ENCODE assay signal across 8 cellular contexts in genomic region chr7:96320437-96320836, GRCh38. TPM values are rescaled to one million over a fixed set of nuclear protein-coding genes. Genes with fewer than 3 reads are reported as not detected.
DNase-seq lines count a peak whose midpoint lies in the region; ATAC-seq and TF ChIP-seq lines count a peak whose summit lies in the region.

No MANE protein-coding gene starts in this region.

- H3K36me3 Mint-ChIP-seq in activated T-cell treated with anti-CD3 and anti-CD28 coated beads, Interleukin-2, amount 50 U/mL, for 72 hours (ENCODE audit: insufficient read depth in 2 of 2): no peaks in the 10 kb centered on the region
- H3K36me3 Mint-ChIP-seq in T-helper 1 cell treated with Interleukin-12 subunit alpha and Interleukin-12 subunit beta and Interleukin-4 antibody, amounts not matched to agents 30 μg/mL and 1 μg/mL, for 36 hours (ENCODE audit: low read depth): no peaks in the 10 kb centered on the region

- H3K27ac Mint-ChIP-seq in activated T-cell treated with anti-CD3 and anti-CD28 coated beads, Interleukin-2, amount 50 U/mL, for 72 hours: peak overlapping the region; percentile 94
- peak overlapping the region; percentile 56 for H3K27ac Mint-ChIP-seq in T-helper 1 cell treated with Interleukin-12 subunit alpha and Interleukin-12 subunit beta and Interleukin-4 antibody, amounts not matched to agents 30 μg/mL and 1 μg/mL, for 36 hours

- H3K4me1 ChIP-seq in upper lobe of right lung: peaks cover 26% of the 10 kb centered on the region

- DNase-seq in activated T-cell treated with anti-CD3 and anti-CD28 coated beads, Interleukin-2, amount 50 U/mL, for 72 hours: peak in 1 of 2 donors; percentile 27
- DNase-seq in activated T-cell treated with anti-CD3 and anti-CD28 coated beads, Interleukin-2, amount 50 U/mL, for 1 hour: no peak
- DNase-seq in kidney epithelial cell (ENCODE audit: low read depth): no peak
- no peak for DNase-seq in upper lobe of right lung
- DNase-seq in NCI-H187 (lab: John Stamatoyannopoulos, UW): no peak
- no peak for DNase-seq in DMS79 (lab: John Stamatoyannopoulos, UW)

- no peaks in the 10 kb centered on the region for H3K9me3 Mint-ChIP-seq in activated T-cell treated with anti-CD3 and anti-CD28 coated beads, Interleukin-2, amount 50 U/mL, for 72 hours
- H3K9me3 Mint-ChIP-seq in T-helper 1 cell treated with Interleukin-12 subunit alpha and Interleukin-12 subunit beta and Interleukin-4 antibody, amounts not matched to agents 30 μg/mL and 1 μg/mL, for 36 hours: no peaks in the 10 kb centered on the region

- intact Hi-C loops in upper lobe of right lung (cut with DNase I): no loop called here

- peak; percentile 68 to 71 for ATAC-seq in activated T-cell treated with anti-CD3 and anti-CD28 coated beads, Interleukin-2, amount 50 U/mL, for 72 hours (replicated peaks in 1 of 2)
- ATAC-seq in HG02970 (IDR thresholded peaks at IDR 0.05; ENCODE audit: low FRiP score, unreplicated experiment) (peak; percentile 22), upper lobe of right lung (no peak)

- H3K4me1 Mint-ChIP-seq in activated T-cell treated with anti-CD3 and anti-CD28 coated beads, Interleukin-2, amount 50 U/mL, for 72 hours (ENCODE audit: low read depth): peaks cover 32% of the 10 kb centered on the region
- peaks cover 11% of the 10 kb centered on the region for H3K4me1 Mint-ChIP-seq in T-helper 1 cell treated with Interleukin-12 subunit alpha and Interleukin-12 subunit beta and Interleukin-4 antibody, amounts not matched to agents 30 μg/mL and 1 μg/mL, for 36 hours (ENCODE audit: low read depth)

- no peaks in the 10 kb centered on the region for H3K9me3 ChIP-seq in upper lobe of right lung

- H3K36me3 ChIP-seq in kidney epithelial cell (ENCODE audit: control insufficient read depth, insufficient read depth, low read length) (no peaks in the 10 kb centered on the region), upper lobe of right lung (no peaks in the 10 kb centered on the region)

- TF ChIP-seq CTCF in kidney epithelial cell (IDR thresholded peaks at IDR 0.05; ENCODE audit: insufficient read depth, low read length, poor library complexity, severe bottlenecking) (no peak), upper lobe of right lung (IDR thresholded peaks at IDR 0.05) (no peak)

- H3K4me3 Mint-ChIP-seq in activated T-cell treated with anti-CD3 and anti-CD28 coated beads, Interleukin-2, amount 50 U/mL, for 72 hours: peak overlapping the region; percentile 94 to 96
- peak overlapping the region; percentile 89 for H3K4me3 Mint-ChIP-seq in T-helper 1 cell treated with Interleukin-12 subunit alpha and Interleukin-12 subunit beta and Interleukin-4 antibody, amounts not matched to agents 30 μg/mL and 1 μg/mL, for 36 hours

- H3K27me3 ChIP-seq in kidney epithelial cell (ENCODE audit: control insufficient read depth, insufficient read depth, low read length) (no peaks in the 10 kb centered on the region), upper lobe of right lung (no peaks in the 10 kb centered on the region)

- H3K27ac ChIP-seq in upper lobe of right lung: peak overlapping the region; percentile 96

- H3K4me3 ChIP-seq in kidney epithelial cell (ENCODE audit: low read depth, low read length): peak overlapping the region; percentile 66
- H3K4me3 ChIP-seq in upper lobe of right lung: peak overlapping the region; percentile 93

- H3K27me3 Mint-ChIP-seq in activated T-cell treated with anti-CD3 and anti-CD28 coated beads, Interleukin-2, amount 50 U/mL, for 72 hours (ENCODE audit: low read depth): no peaks in the 10 kb centered on the region
- H3K27me3 Mint-ChIP-seq in T-helper 1 cell treated with Interleukin-12 subunit alpha and Interleukin-12 subunit beta and Interleukin-4 antibody, amounts not matched to agents 30 μg/mL and 1 μg/mL, for 36 hours (ENCODE audit: low read depth): no peaks in the 10 kb centered on the region

RNA-seq across cellular contexts. Expression of gene SLC25A13, which starts 1.5 kb away (rescaled TPM):
- 1 to 10 TPM; 6.1 to 8.4 TPM for total RNA-seq in activated T-cell treated with anti-CD3 and anti-CD28 coated beads, Interleukin-2, amount 50 U/mL, for 72 hours
- total RNA-seq in kidney epithelial cell (44.0 and 44.4 TPM in 2 replicates), upper lobe of right lung (34.5 TPM)
